Comparison of ENCODE assay signal across 12 cellular contexts in genomic region chrX:26851981-26852380, GRCh38.
DNase-seq lines count a peak whose midpoint lies in the region; ATAC-seq and TF ChIP-seq lines count a peak whose summit lies in the region.
"Had no signal": no experiment of that assay in that cellular context is flagged by ENCODE, and none has a peak within 500 bp of the region (broad histone marks: within the 10 kb centered on the region; RNA-seq: fewer than 3 reads in every experiment).

No MANE protein-coding gene starts in this region.

- H3K4me3 ChIP-seq in DND-41 (ENCODE audit: low read depth in 1 of 2, low read length in 2 of 2), result no peak overlapping the region
- no peak overlapping the region for H3K4me3 ChIP-seq in kidney epithelial cell (ENCODE audit: low read depth, low read length)
- no peak overlapping the region for H3K4me3 ChIP-seq in upper lobe of right lung
- H3K4me3 ChIP-seq: uterus had no signal

- no peak overlapping the region for H3K4me3 Mint-ChIP-seq in WTC11
- H3K4me3 Mint-ChIP-seq: activated B cell treated with CpG ODN at 0.5 μM for 24 hours; activated naive CD8-positive, alpha-beta T cell treated with anti-CD3 and anti-CD28 coated beads for 36 hours; nephron had no signal

- CTCF ChIA-PET in WTC11 (lab: Charles Lee), result no interaction called here

- H3K9ac ChIP-seq in DND-41 (ENCODE audit: low read depth, low read length), result no peak overlapping the region

- no peaks in the 10 kb centered on the region for H3K79me2 ChIP-seq in DND-41 (ENCODE audit: insufficient read depth, low read length)

- H3K27me3 ChIP-seq in DND-41 (ENCODE audit: insufficient read depth, low read length, poor library complexity) (no peaks in the 10 kb centered on the region), kidney epithelial cell (ENCODE audit: control insufficient read depth, insufficient read depth, low read length) (no peaks in the 10 kb centered on the region), upper lobe of right lung (no peaks in the 10 kb centered on the region)
- H3K27me3 ChIP-seq: uterus had no signal

- H3K4me1 Mint-ChIP-seq in WTC11, result no peaks in the 10 kb centered on the region
- H3K4me1 Mint-ChIP-seq: activated B cell treated with CpG ODN at 0.5 μM for 24 hours; activated naive CD8-positive, alpha-beta T cell treated with anti-CD3 and anti-CD28 coated beads for 36 hours; nephron had no signal

- ATAC-seq in DND-41 (ENCODE audit: insufficient read depth, low read depth) (no peak), WTC11 (peak; percentile 60; the same call in 1 of the 2 replicates), upper lobe of right lung (no peak), GM21390 (IDR thresholded peaks at IDR 0.05; ENCODE audit: unreplicated experiment) (no peak)

- H4K20me1 ChIP-seq in DND-41 (ENCODE audit: insufficient read depth, low read length), result no peaks in the 10 kb centered on the region

- no peaks in the 10 kb centered on the region for H3K4me1 ChIP-seq in DND-41 (ENCODE audit: insufficient read depth, low read length)
- no peaks in the 10 kb centered on the region for H3K4me1 ChIP-seq in upper lobe of right lung
- H3K4me1 ChIP-seq: uterus had no signal

- H3K9me3 ChIP-seq in DND-41 (ENCODE audit: insufficient read depth, low read length, severe bottlenecking) (no peaks in the 10 kb centered on the region), upper lobe of right lung (no peaks in the 10 kb centered on the region)
- H3K9me3 ChIP-seq: uterus had no signal

- no peaks in the 10 kb centered on the region for H3K27me3 Mint-ChIP-seq in WTC11 (ENCODE audit: low read depth)
- H3K27me3 Mint-ChIP-seq: activated B cell treated with CpG ODN at 0.5 μM for 24 hours; activated naive CD8-positive, alpha-beta T cell treated with anti-CD3 and anti-CD28 coated beads for 36 hours had no signal

- TF ChIP-seq CTCF in DND-41 (IDR thresholded peaks at IDR 0.05; ENCODE audit: borderline replicate concordance, extremely low read depth, low read length, poor library complexity, severe bottlenecking), result peak; percentile 16
- no peak for TF ChIP-seq CTCF in WTC11 (IDR thresholded peaks at IDR 0.05)
- TF ChIP-seq CTCF in kidney epithelial cell (IDR thresholded peaks at IDR 0.05; ENCODE audit: insufficient read depth, low read length, poor library complexity, severe bottlenecking), result peak; percentile 21
- no peak for TF ChIP-seq CTCF in upper lobe of right lung (IDR thresholded peaks at IDR 0.05)

- no peak for DNase-seq in DND-41
- DNase-seq in LHCN-M2 (ENCODE audit: low read depth), result peak; percentile 50
- DNase-seq in WTC11 (ENCODE audit: low spot score), result no peak
- no peak for DNase-seq in kidney epithelial cell (ENCODE audit: low read depth)
- no peak for DNase-seq in upper lobe of right lung
- DNase-seq in stimulated activated naive CD4-positive, alpha-beta T cell treated with Interleukin-2 at 50 U/mL for 16 hours (lab: John Stamatoyannopoulos, UW), result no peak
- no peak for DNase-seq in NCI-H2107 treated with DMSO at 0.1 percent for 48 hours (lab: John Stamatoyannopoulos, UW; ENCODE audit: unreplicated experiment)
- DNase-seq: activated B cell treated with CpG ODN at 0.5 μM for 24 hours; activated naive CD8-positive, alpha-beta T cell treated with anti-CD3 and anti-CD28 coated beads for 36 hours; uterus had no signal

- H2AFZ ChIP-seq in DND-41 (ENCODE audit: low read depth, low read length), result no peak overlapping the region

- no peak overlapping the region for H3K4me2 ChIP-seq in DND-41 (ENCODE audit: insufficient read depth, low read length)

- no peak overlapping the region for H3K27ac ChIP-seq in DND-41 (ENCODE audit: low read length)
- no peak overlapping the region for H3K27ac ChIP-seq in upper lobe of right lung
- H3K27ac ChIP-seq: uterus had no signal

- no peaks in the 10 kb centered on the region for H3K36me3 Mint-ChIP-seq in WTC11
- H3K36me3 Mint-ChIP-seq: activated naive CD8-positive, alpha-beta T cell treated with anti-CD3 and anti-CD28 coated beads for 36 hours had no signal

- H3K27ac Mint-ChIP-seq in WTC11, result no peak overlapping the region
- H3K27ac Mint-ChIP-seq: activated B cell treated with CpG ODN at 0.5 μM for 24 hours; activated naive CD8-positive, alpha-beta T cell treated with anti-CD3 and anti-CD28 coated beads for 36 hours; nephron had no signal

- intact Hi-C loops in upper lobe of right lung (cut with DNase I), result no loop called here

- H3K36me3 ChIP-seq in DND-41 (ENCODE audit: insufficient read depth, low read length), result no peaks in the 10 kb centered on the region
- H3K36me3 ChIP-seq in kidney epithelial cell (ENCODE audit: control insufficient read depth, insufficient read depth, low read length), result no peaks in the 10 kb centered on the region
- H3K36me3 ChIP-seq in upper lobe of right lung, result no peaks in the 10 kb centered on the region
- H3K36me3 ChIP-seq: uterus had no signal

- no peaks in the 10 kb centered on the region for H3K9me3 Mint-ChIP-seq in WTC11
- H3K9me3 Mint-ChIP-seq: activated B cell treated with CpG ODN at 0.5 μM for 24 hours; activated naive CD8-positive, alpha-beta T cell treated with anti-CD3 and anti-CD28 coated beads for 36 hours; nephron had no signal

- POLR2A ChIA-PET in WTC11 (lab: Charles Lee), result no interaction called here

TF ChIP-seq in WTC11, 78 proteins besides CTCF, POLR2A, EP300 and RAD21:
- TF ChIP-seq AFF4 (CRISPR knock-in tag; IDR thresholded peaks at IDR 0.05; ENCODE audit: borderline replicate concordance) (no peak), OVOL2 (CRISPR knock-in tag; IDR thresholded peaks at IDR 0.05; ENCODE audit: borderline replicate concordance) (no peak), ESRRA (CRISPR knock-in tag; IDR thresholded peaks at IDR 0.05; ENCODE audit: borderline replicate concordance) (no peak), NFE2L1 (CRISPR knock-in tag; IDR thresholded peaks at IDR 0.05) (no peak), E2F5 (CRISPR knock-in tag; IDR thresholded peaks at IDR 0.05) (no peak), ZNF671 (CRISPR knock-in tag; IDR thresholded peaks at IDR 0.05) (no peak), ZBTB21 (CRISPR knock-in tag; IDR thresholded peaks at IDR 0.05; ENCODE audit: borderline replicate concordance) (no peak), ZNF121 (CRISPR knock-in tag; IDR thresholded peaks at IDR 0.05) (no peak), FOXP4 (CRISPR knock-in tag; IDR thresholded peaks at IDR 0.05) (no peak), ZNF416 (CRISPR knock-in tag; IDR thresholded peaks at IDR 0.05) (no peak), ATF1 (CRISPR knock-in tag; IDR thresholded peaks at IDR 0.05) (no peak), MYBL2 (CRISPR knock-in tag; IDR thresholded peaks at IDR 0.05) (no peak), NR2C2 (CRISPR knock-in tag; IDR thresholded peaks at IDR 0.05) (no peak)

Comparison
In these comparisons a context has a peak if more than half of its experiments do, and no peak if none do; other contexts are left out.
1. CTCF ChIP-seq: peak in DND-41 (single experiment) and kidney epithelial cell (single experiment); none in WTC11 (single experiment) and upper lobe of right lung (single experiment).